ENCODE assay signal across 26 cellular contexts in genomic region chr5:165370233-165370632, GRCh38.
A peak's percentile ranks its signal among the peaks of the same experiment; 100 is the strongest.
DNase-seq lines count a peak whose midpoint lies in the region; ATAC-seq, FAIRE-seq and TF ChIP-seq lines count a peak whose summit lies in the region.
"Had no signal": no experiment of that assay in that cellular context is flagged by ENCODE, and none has a peak within 500 bp of the region (broad histone marks: within the 10 kb centered on the region; RNA-seq: fewer than 3 reads in every experiment).

No MANE protein-coding gene starts in this region.

- H3K4me2 ChIP-seq in neural cell (ENCODE audit: low read length): no peak overlapping the region
- H3K4me2 ChIP-seq: A549; BLaER1 treated with 17β-estradiol and CSF1 and Interleukin-3, amounts not matched to agents 10 nM and 100 nM had no signal

- H3K9ac ChIP-seq in neural cell (ENCODE audit: low read length): no peak overlapping the region
- H3K9ac ChIP-seq: BLaER1 treated with 17β-estradiol and CSF1 and Interleukin-3, amounts not matched to agents 10 nM and 100 nM had no signal

- H3K4me1 Mint-ChIP-seq in chondrocyte (ENCODE audit: low read depth): no peaks in the 10 kb centered on the region
- H3K4me1 Mint-ChIP-seq: B cell had no signal

- H3K36me3 Mint-ChIP-seq in chondrocyte (ENCODE audit: low read depth): no peaks in the 10 kb centered on the region
- H3K36me3 Mint-ChIP-seq: CD8-positive, alpha-beta T cell had no signal

- WGBS in body of pancreas, 2 donors: 15 to 19% methylated on average over 4 of the region's 4 CpGs
- 82% methylated on average over 4 of the region's 4 CpGs for WGBS in esophagus muscularis mucosa

- H3K9me2 ChIP-seq in neural cell (ENCODE audit: insufficient read depth, low read length): no peaks in the 10 kb centered on the region

- peaks cover 5% of the 10 kb centered on the region for H3K4me1 ChIP-seq in body of pancreas
- no peaks in the 10 kb centered on the region for H3K4me1 ChIP-seq in esophagus muscularis mucosa
- H3K4me1 ChIP-seq: A549; BLaER1 treated with 17β-estradiol and CSF1 and Interleukin-3, amounts not matched to agents 10 nM and 100 nM; Caco-2 had no signal

- no peak for TF ChIP-seq RAD21 in neural cell (conservative IDR thresholded peaks at IDR 0.05)

- FAIRE-seq in D721Med (lab: Jason Lieb, UNC): peak; percentile 60
- FAIRE-seq: A549, GM12891 had no signal

- no peak overlapping the region for H3K4me3 Mint-ChIP-seq in chondrocyte (ENCODE audit: unreplicated experiment)
- H3K4me3 Mint-ChIP-seq: B cell; CD4-positive, alpha-beta T cell; CD8-positive, alpha-beta T cell had no signal

- ATAC-seq in body of pancreas (peak; percentile 35), GM18867 (IDR thresholded peaks at IDR 0.05; ENCODE audit: unreplicated experiment) (no peak)
- ATAC-seq: A549; CD8-positive, alpha-beta T cell had no signal

- intact Hi-C loops in body of pancreas (cut with DNase I) (no loop called here), esophagus muscularis mucosa (cut with DNase I) (no loop called here)

- no peaks in the 10 kb centered on the region for H3F3A ChIP-seq in neural cell (ENCODE audit: insufficient read depth, low read length, poor library complexity, severe bottlenecking)

- in situ Hi-C loops in G401 (cut with HindIII; ENCODE audit: low sequenced_read_pairs): no loop called here

- H3K27ac Mint-ChIP-seq in chondrocyte (ENCODE audit: unreplicated experiment): no peak overlapping the region
- H3K27ac Mint-ChIP-seq: B cell; CD4-positive, alpha-beta T cell; CD8-positive, alpha-beta T cell had no signal

- no peaks in the 10 kb centered on the region for H3K27me3 ChIP-seq in body of pancreas
- no peaks in the 10 kb centered on the region for H3K27me3 ChIP-seq in neural cell (ENCODE audit: insufficient read depth, low read depth, low read length)
- no peaks in the 10 kb centered on the region for H3K27me3 ChIP-seq in esophagus muscularis mucosa
- H3K27me3 ChIP-seq: BLaER1 treated with 17β-estradiol and CSF1 and Interleukin-3, amounts not matched to agents 10 nM and 100 nM had no signal

- no peak for DNase-seq in D721Med (ENCODE audit: insufficient read length, low spot score)
- peak; percentile 76 for DNase-seq in NCI-H146 (lab: John Stamatoyannopoulos, UW)
- DNase-seq in body of pancreas: peak in 1 of 4 donors; percentile 32
- no peak for DNase-seq in chondrocyte (ENCODE audit: low spot score)
- DNase-seq in esophagus muscularis mucosa (ENCODE audit: extremely low spot score): no peak
- no peak for DNase-seq in G401 (ENCODE audit: low spot score)
- DNase-seq: AML-193; Caco-2; Calu3; CD4-positive, alpha-beta T cell; CD8-positive, alpha-beta T cell; DMS 273 treated with DMSO at 0.1 percent for 48 hours; DMS153; DMS53; DMS79; DND-41; EL; GF-D8 had no signal

- no peak for TF ChIP-seq POLR2A in body of pancreas (IDR thresholded peaks at IDR 0.05)
- TF ChIP-seq POLR2A in esophagus muscularis mucosa (IDR thresholded peaks at IDR 0.05; ENCODE audit: low read depth): no peak

- H4K20me1 ChIP-seq in neural cell (ENCODE audit: insufficient read depth): no peaks in the 10 kb centered on the region
- H4K20me1 ChIP-seq: BLaER1 treated with 17β-estradiol and CSF1 and Interleukin-3, amounts not matched to agents 10 nM and 100 nM had no signal

- peak; percentile 49 for TF ChIP-seq EP300 in neural cell (conservative IDR thresholded peaks at IDR 0.05; ENCODE audit: poor library complexity, severe bottlenecking)
- no peak for TF ChIP-seq EP300 in esophagus muscularis mucosa (IDR thresholded peaks at IDR 0.05)

- TF ChIP-seq CTCF in D721Med (IDR thresholded peaks at IDR 0.05; ENCODE audit: insufficient read depth, missing control alignments) (no peak), body of pancreas (IDR thresholded peaks at IDR 0.05) (no peak), neural cell (IDR thresholded peaks at IDR 0.05; ENCODE audit: poor library complexity, severe bottlenecking) (no peak), chondrocyte (IDR thresholded peaks at IDR 0.05) (no peak), esophagus muscularis mucosa (IDR thresholded peaks at IDR 0.05) (no peak)

- H3K36me3 ChIP-seq in body of pancreas (replicated peaks in 1 of 2; ENCODE audit: insufficient read depth in 1 of 2, low read depth in 2 of 2): no peaks in the 10 kb centered on the region
- no peaks in the 10 kb centered on the region for H3K36me3 ChIP-seq in neural cell (ENCODE audit: insufficient read depth, low read length)
- H3K36me3 ChIP-seq in esophagus muscularis mucosa: no peaks in the 10 kb centered on the region
- H3K36me3 ChIP-seq: BLaER1 treated with 17β-estradiol and CSF1 and Interleukin-3, amounts not matched to agents 10 nM and 100 nM had no signal

- no peak overlapping the region for H3K4me3 ChIP-seq in body of pancreas
- H3K4me3 ChIP-seq in neural cell (ENCODE audit: low read length): no peak overlapping the region
- no peak overlapping the region for H3K4me3 ChIP-seq in esophagus muscularis mucosa
- H3K4me3 ChIP-seq: A549; BLaER1 treated with 17β-estradiol and CSF1 and Interleukin-3, amounts not matched to agents 10 nM and 100 nM had no signal

- H3K9me3 ChIP-seq in body of pancreas (no peaks in the 10 kb centered on the region), neural cell (ENCODE audit: low read length) (no peaks in the 10 kb centered on the region), esophagus muscularis mucosa (no peaks in the 10 kb centered on the region)
- H3K9me3 ChIP-seq: A549; BLaER1 treated with 17β-estradiol and CSF1 and Interleukin-3, amounts not matched to agents 10 nM and 100 nM; Caco-2 had no signal

- H3K79me2 ChIP-seq in neural cell (replicated peaks; ENCODE audit: insufficient read depth, low read length): no peaks in the 10 kb centered on the region

- no peak overlapping the region for H2AFZ ChIP-seq in neural cell (ENCODE audit: low read depth, low read length)

- no peaks in the 10 kb centered on the region for H3K27me3 Mint-ChIP-seq in chondrocyte (ENCODE audit: low read depth)
- H3K27me3 Mint-ChIP-seq: B cell; CD4-positive, alpha-beta T cell had no signal

- no peaks in the 10 kb centered on the region for H3K9me3 Mint-ChIP-seq in chondrocyte (ENCODE audit: low read depth)
- H3K9me3 Mint-ChIP-seq: CD8-positive, alpha-beta T cell had no signal

- H3K27ac ChIP-seq in body of pancreas: no peak overlapping the region
- no peak overlapping the region for H3K27ac ChIP-seq in neural cell (ENCODE audit: low read length)
- no peak overlapping the region for H3K27ac ChIP-seq in esophagus muscularis mucosa (replicated peaks in 1 of 4)
- H3K27ac ChIP-seq: 22Rv1; A549; BLaER1 treated with 17β-estradiol and CSF1 and Interleukin-3, amounts not matched to agents 10 nM and 100 nM; C4-2B had no signal

TF ChIP-seq in neural cell, 6 proteins besides CTCF, POLR2A, EP300 and RAD21:
- TF ChIP-seq POLR2AphosphoS5 (IDR thresholded peaks at IDR 0.05) (no peak), EZH2 (IDR thresholded peaks at IDR 0.05; ENCODE audit: borderline replicate concordance, insufficient read depth, low read length, poor library complexity, severe bottlenecking) (no peak), SMC3 (conservative IDR thresholded peaks at IDR 0.05; ENCODE audit: poor library complexity) (no peak), TAF1 (IDR thresholded peaks at IDR 0.05; ENCODE audit: low read depth) (no peak), MXI1 (conservative IDR thresholded peaks at IDR 0.05; ENCODE audit: poor library complexity, severe bottlenecking) (no peak)
- TF ChIP-seq, protein P1, sequence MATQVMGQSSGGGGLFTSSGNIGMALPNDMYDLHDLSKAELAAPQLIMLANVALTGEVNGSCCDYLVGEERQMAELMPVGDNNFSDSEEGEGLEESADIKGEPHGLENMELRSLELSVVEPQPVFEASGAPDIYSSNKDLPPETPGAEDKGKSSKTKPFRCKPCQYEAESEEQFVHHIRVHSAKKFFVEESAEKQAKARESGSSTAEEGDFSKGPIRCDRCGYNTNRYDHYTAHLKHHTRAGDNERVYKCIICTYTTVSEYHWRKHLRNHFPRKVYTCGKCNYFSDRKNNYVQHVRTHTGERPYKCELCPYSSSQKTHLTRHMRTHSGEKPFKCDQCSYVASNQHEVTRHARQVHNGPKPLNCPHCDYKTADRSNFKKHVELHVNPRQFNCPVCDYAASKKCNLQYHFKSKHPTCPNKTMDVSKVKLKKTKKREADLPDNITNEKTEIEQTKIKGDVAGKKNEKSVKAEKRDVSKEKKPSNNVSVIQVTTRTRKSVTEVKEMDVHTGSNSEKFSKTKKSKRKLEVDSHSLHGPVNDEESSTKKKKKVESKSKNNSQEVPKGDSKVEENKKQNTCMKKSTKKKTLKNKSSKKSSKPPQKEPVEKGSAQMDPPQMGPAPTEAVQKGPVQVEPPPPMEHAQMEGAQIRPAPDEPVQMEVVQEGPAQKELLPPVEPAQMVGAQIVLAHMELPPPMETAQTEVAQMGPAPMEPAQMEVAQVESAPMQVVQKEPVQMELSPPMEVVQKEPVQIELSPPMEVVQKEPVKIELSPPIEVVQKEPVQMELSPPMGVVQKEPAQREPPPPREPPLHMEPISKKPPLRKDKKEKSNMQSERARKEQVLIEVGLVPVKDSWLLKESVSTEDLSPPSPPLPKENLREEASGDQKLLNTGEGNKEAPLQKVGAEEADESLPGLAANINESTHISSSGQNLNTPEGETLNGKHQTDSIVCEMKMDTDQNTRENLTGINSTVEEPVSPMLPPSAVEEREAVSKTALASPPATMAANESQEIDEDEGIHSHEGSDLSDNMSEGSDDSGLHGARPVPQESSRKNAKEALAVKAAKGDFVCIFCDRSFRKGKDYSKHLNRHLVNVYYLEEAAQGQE (IDR thresholded peaks at IDR 0.05; ENCODE audit: borderline replicate concordance): no peak
